ENCODE assay signal across 2 cellular contexts in genomic region chr3:157127831-157128767, GRCh38.
A peak's percentile ranks its signal among the peaks of the same experiment; 100 is the strongest.
TF ChIP-seq lines count a peak whose summit lies in the region.

No MANE protein-coding gene starts in this region.

TF ChIP-seq in K562, 482 proteins besides CTCF, POLR2A, EP300 and RAD21 (continued from another document and continues in another):
- no peak for TF ChIP-seq AFF4 (CRISPR knock-in tag; IDR thresholded peaks at IDR 0.05)
- no peak for TF ChIP-seq PHB2 (IDR thresholded peaks at IDR 0.05; ENCODE audit: low read depth)
- TF ChIP-seq PML (IDR thresholded peaks at IDR 0.05; ENCODE audit: low read length) = 0 out of 2 replicates have a peak, but pooled peaks have one; percentile 8
- TF ChIP-seq DPF2 (IDR thresholded peaks at IDR 0.05) = peak; percentile 81
- peak; percentile 50; the same call in 1 of the 2 replicates for TF ChIP-seq SMARCA4 (IDR thresholded peaks at IDR 0.05)
- TF ChIP-seq ZNF274 (IDR thresholded peaks at IDR 0.05; ENCODE audit: borderline replicate concordance, low read depth, low read length) = no peak
- TF ChIP-seq ZNF592 (IDR thresholded peaks at IDR 0.05) = peak; percentile 69; the same call in 1 of the 2 replicates
- no peak for TF ChIP-seq CBX8 (IDR thresholded peaks at IDR 0.05; ENCODE audit: borderline replicate concordance, extremely low read depth, low read depth, low read length, poor library complexity, severe bottlenecking)
- no peak for TF ChIP-seq ARNT (IDR thresholded peaks at IDR 0.05)
- 0 out of 2 replicates have a peak, but pooled peaks have one; percentile 6 for TF ChIP-seq PYGO2 (tag; IDR thresholded peaks at IDR 0.05)
- peak; percentile 19; the same call in 1 of the 2 replicates for TF ChIP-seq TEAD4 (IDR thresholded peaks at IDR 0.05; ENCODE audit: low read length)
- no peak for TF ChIP-seq TEAD4 (CRISPR knock-in tag; IDR thresholded peaks at IDR 0.05; ENCODE audit: borderline replicate concordance)
- no peak for TF ChIP-seq PHF21A (IDR thresholded peaks at IDR 0.05; ENCODE audit: borderline replicate concordance, low read depth)
- TF ChIP-seq PHF8 (IDR thresholded peaks at IDR 0.05; ENCODE audit: borderline replicate concordance, low read length) = peak; percentile 27; the same call in 1 of the 2 replicates
- TF ChIP-seq E2F8 (IDR thresholded peaks at IDR 0.05; ENCODE audit: low read depth, partially characterized antibody) = no peak

TF ChIP-seq in HepG2, 621 proteins besides CTCF, POLR2A, EP300 and RAD21 (continued from another document and continues in another):
- TF ChIP-seq PLSCR1 (CRISPR knock-in tag; IDR thresholded peaks at IDR 0.05; ENCODE audit: borderline replicate concordance) (no peak), NCOA5 (CRISPR knock-in tag; IDR thresholded peaks at IDR 0.05) (no peak), ZNF556 (CRISPR knock-in tag; IDR thresholded peaks at IDR 0.05; ENCODE audit: borderline replicate concordance) (no peak), ZNF784 (CRISPR knock-in tag; IDR thresholded peaks at IDR 0.05; ENCODE audit: borderline replicate concordance) (no peak; the same call in 1 of the 2 replicates), ZNF878 (CRISPR knock-in tag; IDR thresholded peaks at IDR 0.05) (no peak), TRAFD1 (CRISPR knock-in tag; IDR thresholded peaks at IDR 0.05; ENCODE audit: borderline replicate concordance) (no peak), NR2F6 (IDR thresholded peaks at IDR 0.05) (no peak), NR2F6 (CRISPR knock-in tag; IDR thresholded peaks at IDR 0.05) (no peak), ZNF543 (CRISPR knock-in tag; IDR thresholded peaks at IDR 0.05) (peak; percentile 54; the same call in 1 of the 2 replicates), ZGPAT (CRISPR knock-in tag; IDR thresholded peaks at IDR 0.05) (no peak), CC2D1A (CRISPR knock-in tag; IDR thresholded peaks at IDR 0.05) (no peak), ZFP1 (CRISPR knock-in tag; IDR thresholded peaks at IDR 0.05) (no peak), ARNT2 (CRISPR knock-in tag; IDR thresholded peaks at IDR 0.05; ENCODE audit: low read depth) (no peak), ZNF205 (CRISPR knock-in tag; IDR thresholded peaks at IDR 0.05) (no peak), ZSCAN5A (CRISPR knock-in tag; IDR thresholded peaks at IDR 0.05; ENCODE audit: borderline replicate concordance) (no peak), ZEB1 (IDR thresholded peaks at IDR 0.05; ENCODE audit: insufficient replicate concordance, low read depth) (no peak), BCLAF1 (IDR thresholded peaks at IDR 0.05) (no peak), ZNF251 (CRISPR knock-in tag; IDR thresholded peaks at IDR 0.05) (no peak), ZNF350 (CRISPR knock-in tag; IDR thresholded peaks at IDR 0.05; ENCODE audit: borderline replicate concordance, low read depth) (no peak), AGO2 (optimal IDR thresholded peaks at IDR 0.05; ENCODE audit: low read depth, low read length) (no peak), ATAD3A (CRISPR knock-in tag; IDR thresholded peaks at IDR 0.05) (no peak), MED8 (CRISPR knock-in tag; IDR thresholded peaks at IDR 0.05; ENCODE audit: insufficient replicate concordance) (no peak), RXRB (CRISPR knock-in tag; IDR thresholded peaks at IDR 0.05; ENCODE audit: borderline replicate concordance) (no peak), ZNF639 (CRISPR knock-in tag; conservative IDR thresholded peaks at IDR 0.05) (no peak), BHLHE40 (IDR thresholded peaks at IDR 0.05; ENCODE audit: low read length) (no peak), GLI4 (CRISPR knock-in tag; IDR thresholded peaks at IDR 0.05; ENCODE audit: borderline replicate concordance) (no peak), SP5 (CRISPR knock-in tag; IDR thresholded peaks at IDR 0.05; ENCODE audit: borderline replicate concordance, low read depth) (peak; percentile 30; the same call in 1 of the 2 replicates), PAXIP1 (CRISPR knock-in tag; conservative IDR thresholded peaks at IDR 0.05) (no peak), ZNF230 (CRISPR knock-in tag; IDR thresholded peaks at IDR 0.05) (no peak), PAF1 (CRISPR knock-in tag; IDR thresholded peaks at IDR 0.05) (no peak), THAP7 (CRISPR knock-in tag; IDR thresholded peaks at IDR 0.05) (no peak), ZNF800 (CRISPR knock-in tag; IDR thresholded peaks at IDR 0.05) (no peak), TEF (CRISPR knock-in tag; IDR thresholded peaks at IDR 0.05) (no peak), KDM5B (CRISPR knock-in tag; IDR thresholded peaks at IDR 0.05; ENCODE audit: borderline replicate concordance) (no peak), IKZF1 (IDR thresholded peaks at IDR 0.05) (no peak), NFATC3 (CRISPR knock-in tag; IDR thresholded peaks at IDR 0.05) (no peak), ELF3 (CRISPR knock-in tag; IDR thresholded peaks at IDR 0.05) (no peak), PHF21A (CRISPR knock-in tag; IDR thresholded peaks at IDR 0.05) (no peak)
